Comparison of ENCODE assay signal across 14 cellular contexts in the genomic region with DNA sequence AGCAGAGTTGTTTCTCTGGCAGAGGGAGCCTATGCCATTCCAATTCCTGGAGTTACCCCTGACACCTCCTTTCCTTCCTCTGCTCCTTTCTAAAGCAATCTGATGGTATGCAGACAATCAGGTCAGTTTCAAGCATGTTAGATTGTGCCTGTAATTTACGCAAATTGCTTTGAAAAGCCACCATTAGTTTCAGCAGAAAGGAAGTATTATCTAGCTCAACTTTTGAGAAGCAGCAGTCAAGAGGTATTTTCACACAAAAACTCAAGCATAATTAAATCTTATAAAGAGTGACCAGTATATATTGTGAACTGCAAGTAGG. TPM values are rescaled to one million over a fixed set of nuclear protein-coding genes. Genes with fewer than 3 reads are reported as not detected.
A peak's percentile ranks its signal among the peaks of the same experiment; 100 is the strongest.
DNase-seq lines count a peak whose midpoint lies in the region; ATAC-seq and TF ChIP-seq lines count a peak whose summit lies in the region.
"Had no signal": no experiment of that assay in that cellular context is flagged by ENCODE, and none has a peak within 500 bp of the region (broad histone marks: within the 10 kb centered on the region; RNA-seq: fewer than 3 reads in every experiment).

No MANE protein-coding gene starts in this region.

- H3K4me1 Mint-ChIP-seq in H9 (peaks cover 62 to 77% of the 10 kb centered on the region in 2 experiments), MCF 10A (ENCODE audit: insufficient read depth, unreplicated experiment) (peaks cover 52% of the 10 kb centered on the region)

- H3K4me1 ChIP-seq in H9 (ENCODE audit: insufficient read depth, low read length): peaks cover 5% of the 10 kb centered on the region; the same call in 1 of the 2 replicates

- H3K79me2 ChIP-seq in H9 (ENCODE audit: insufficient read depth, low read length): peaks cover 48% of the 10 kb centered on the region; the same call in 1 of the 2 replicates

- H3K18ac ChIP-seq in H9 (ENCODE audit: insufficient read length, low read depth, low read length): no peak overlapping the region

- H4K8ac ChIP-seq in H9 (replicated peaks; ENCODE audit: insufficient read length, low read depth, low read length): no peak overlapping the region

- no peak overlapping the region; a peak in 1 of 7 replicates for H3K27ac Mint-ChIP-seq in H9
- peak overlapping the region; percentile 93 for H3K27ac Mint-ChIP-seq in MCF 10A (ENCODE audit: low read depth, unreplicated experiment)
- H3K27ac Mint-ChIP-seq: activated naive CD8-positive, alpha-beta T cell treated with anti-CD3 and anti-CD28 coated beads for 36 hours; CD8-positive, alpha-beta T cell; naive thymus-derived CD4-positive, alpha-beta T cell had no signal

- POLR2A ChIA-PET in MCF 10A (lab: Yijun Ruan, JAX): interaction anchor here (0.6 to 7.5 kb wide), 39 partner anchors 9 to 792 kb away, joined by 3 to 256 read pairs (median 4); a partner anchor contains a TSS

- no peak overlapping the region for H2AK5ac ChIP-seq in H9 (ENCODE audit: insufficient read length, low read length)

- no peak overlapping the region for H2AFZ ChIP-seq in H9 (ENCODE audit: low read length)

- H3K27me3 Mint-ChIP-seq in H9 (ENCODE audit: low read depth): peaks cover 13% of the 10 kb centered on the region
- no peaks in the 10 kb centered on the region for H3K27me3 Mint-ChIP-seq in MCF 10A (ENCODE audit: insufficient read depth, unreplicated experiment)

- H3K27me3 ChIP-seq in H9 (ENCODE audit: insufficient read depth, low read length): no peaks in the 10 kb centered on the region; the same call in 1 of the 2 replicates
- no peaks in the 10 kb centered on the region for H3K27me3 ChIP-seq in kidney epithelial cell (ENCODE audit: control insufficient read depth, insufficient read depth, low read length)

- peak overlapping the region; percentile 23 to 89 for H3K4me3 Mint-ChIP-seq in H9
- H3K4me3 Mint-ChIP-seq in MCF 10A (ENCODE audit: unreplicated experiment): peak overlapping the region; percentile 88
- H3K4me3 Mint-ChIP-seq: activated naive CD8-positive, alpha-beta T cell treated with anti-CD3 and anti-CD28 coated beads for 36 hours; CD8-positive, alpha-beta T cell; naive thymus-derived CD4-positive, alpha-beta T cell had no signal

- no peak overlapping the region for H3K56ac ChIP-seq in H9 (ENCODE audit: insufficient read length, low read depth, low read length)

- no peaks in the 10 kb centered on the region for H3K9me3 ChIP-seq in H9 (ENCODE audit: control insufficient read depth, low read depth, low read length)

- no peak overlapping the region for H3K9ac ChIP-seq in H9 (ENCODE audit: extremely low read depth, insufficient read length, low read length)

- H3K4me2 ChIP-seq in H9 (ENCODE audit: insufficient read depth, insufficient read length, low read length): peak overlapping the region; percentile 21

- WGBS in H9 (ENCODE audit: extremely low coverage, insufficient read length, low lambda C conversion rate): no CpG with 5 or more reads among the region's 1 CpG

- TF ChIP-seq CTCF in H9 (conservative IDR thresholded peaks at IDR 0.05) (no peak), MCF 10A (IDR thresholded peaks at IDR 0.05; ENCODE audit: unreplicated experiment) (no peak), kidney epithelial cell (IDR thresholded peaks at IDR 0.05; ENCODE audit: insufficient read depth, low read length, poor library complexity, severe bottlenecking) (no peak)

- H3K14ac ChIP-seq in H9 (ENCODE audit: insufficient read depth, low read length): no peak overlapping the region

- H3K9me3 Mint-ChIP-seq in H9 (no peaks in the 10 kb centered on the region; a peak in 1 of 5 replicates), MCF 10A (ENCODE audit: unreplicated experiment) (no peaks in the 10 kb centered on the region)
- H3K9me3 Mint-ChIP-seq: activated naive CD8-positive, alpha-beta T cell treated with anti-CD3 and anti-CD28 coated beads for 36 hours; CD8-positive, alpha-beta T cell had no signal

- intact Hi-C loops in MCF 10A (cut with micrococcal nuclease): no loop called here

- peaks cover 12% of the 10 kb centered on the region for H3K23me2 ChIP-seq in H9 (ENCODE audit: insufficient read length, low read depth, low read length, poor library complexity, severe bottlenecking)

- H3K4me3 ChIP-seq in kidney epithelial cell (ENCODE audit: low read depth, low read length) (peak overlapping the region; percentile 77), skeletal muscle cell (ENCODE audit: low read depth, low read length) (peak overlapping the region; percentile 86)

- H4K5ac ChIP-seq in H9 (ENCODE audit: insufficient read length, low read depth, low read length): no peak overlapping the region

- DNase-seq in H9 (no peak), MCF 10A (ENCODE audit: unreplicated experiment) (no peak), kidney epithelial cell (ENCODE audit: low read depth) (no peak), skeletal muscle cell (ENCODE audit: low read depth) (no peak), NCI-H69 (lab: John Stamatoyannopoulos, UW) (no peak), D341Med (ENCODE audit: low spot score) (no peak)
- DNase-seq in activated CD4-positive, CD25-positive, alpha-beta regulatory T cell treated with anti-CD3 and anti-CD28 coated beads, Interleukin-2, amount 50 U/mL, for 72 hours: no peak
- DNase-seq: activated CD4-positive, alpha-beta T cell treated with anti-CD3 and anti-CD28 coated beads, Interleukin-2, amount 50 U/mL, for 1 hour; activated naive CD8-positive, alpha-beta T cell treated with anti-CD3 and anti-CD28 coated beads for 36 hours; CD8-positive, alpha-beta T cell; naive thymus-derived CD4-positive, alpha-beta T cell; NCI-H345; SIG-M5 had no signal

- no peak overlapping the region for H3K27ac ChIP-seq in H9 (ENCODE audit: insufficient read length, low read depth, low read length)

- CTCF ChIA-PET in MCF 10A (lab: Yijun Ruan, JAX): interaction anchor here (2.7 kb wide), 1 partner anchor 10 kb away, joined by 16 read pairs; no protein-coding TSS in a partner anchor

- no peak overlapping the region for H2BK5ac ChIP-seq in H9 (ENCODE audit: insufficient read length, low read length)

- H2BK15ac ChIP-seq in H9 (ENCODE audit: low read depth, low read length): no peak overlapping the region

- no peaks in the 10 kb centered on the region for H3K36me3 ChIP-seq in kidney epithelial cell (ENCODE audit: control insufficient read depth, insufficient read depth, low read length)

- no TSS peak for BruUV-seq in MCF 10A (replicated peaks; lab: Mats Ljungman, UMichigan)

- H2BK20ac ChIP-seq in H9 (ENCODE audit: low read depth, low read length, poor library complexity, severe bottlenecking): no peak overlapping the region

- ATAC-seq in HG02973 (IDR thresholded peaks at IDR 0.05; ENCODE audit: unreplicated experiment): no peak
- ATAC-seq: CD8-positive, alpha-beta T cell; naive thymus-derived CD4-positive, alpha-beta T cell had no signal

- no peak overlapping the region for H3T11ph ChIP-seq in H9 (ENCODE audit: low read length)

- H4K91ac ChIP-seq in H9 (ENCODE audit: insufficient read length, low read depth, low read length): no peak overlapping the region

- H2BK12ac ChIP-seq in H9 (ENCODE audit: insufficient read length, low read depth, low read length): no peak overlapping the region

- H3K4ac ChIP-seq in H9 (ENCODE audit: low read depth, low read length): no peak overlapping the region

- H2BK120ac ChIP-seq in H9 (ENCODE audit: low read depth, low read length, poor library complexity, severe bottlenecking): no peak overlapping the region

- H3K36me3 Mint-ChIP-seq in H9 (ENCODE audit: insufficient read depth in 1 of 3, low read depth in 3 of 3) (peaks cover 0 to 4% (median 0%) of the 10 kb centered on the region in 3 experiments; a peak in 2 of 7 replicates), MCF 10A (ENCODE audit: insufficient read depth, unreplicated experiment) (peaks cover 75% of the 10 kb centered on the region)
- H3K36me3 Mint-ChIP-seq: activated naive CD8-positive, alpha-beta T cell treated with anti-CD3 and anti-CD28 coated beads for 36 hours; CD8-positive, alpha-beta T cell had no signal

- no peak overlapping the region for H3K23ac ChIP-seq in H9 (ENCODE audit: insufficient read length, low read depth, low read length)

- H3K79me1 ChIP-seq in H9 (ENCODE audit: insufficient read depth, low read depth, low read length, poor library complexity, severe bottlenecking): no peaks in the 10 kb centered on the region

- no peaks in the 10 kb centered on the region for H4K20me1 ChIP-seq in H9 (ENCODE audit: control insufficient read depth, insufficient read depth, insufficient read length)

RNA-seq across cellular contexts. Expression of a gene that starts 2.2 kb away (rescaled TPM):
- total RNA-seq in H9 (2021): 19.2 and 20.8 TPM in 2 replicates
- total RNA-seq in MCF 10A (2022): 86.4 and 111 TPM in 2 replicates
- total RNA-seq in kidney epithelial cell: 61.5 and 66.4 TPM in 2 replicates
